ENCODE assay signal across 23 cellular contexts in genomic region chr20:10902174-10902573, GRCh38.
DNase-seq lines count a peak whose midpoint lies in the region; ATAC-seq and TF ChIP-seq lines count a peak whose summit lies in the region.
"Had no signal": no experiment of that assay in that cellular context is flagged by ENCODE, and none has a peak within 500 bp of the region (broad histone marks: within the 10 kb centered on the region; RNA-seq: fewer than 3 reads in every experiment).

No MANE protein-coding gene starts in this region.

- peaks cover 4% of the 10 kb centered on the region for H3K27me3 ChIP-seq in adipocyte (replicated peaks; ENCODE audit: control insufficient read depth, insufficient read depth, low read length)
- H3K27me3 ChIP-seq in thoracic aorta (replicated peaks; ENCODE audit: insufficient read depth): no peaks in the 10 kb centered on the region
- H3K27me3 ChIP-seq: BLaER1 had no signal

- H3K9ac ChIP-seq in adipocyte (ENCODE audit: low read length): peak overlapping the region; percentile 32
- H3K9ac ChIP-seq: BLaER1 had no signal

- no peaks in the 10 kb centered on the region for H3K36me3 Mint-ChIP-seq in nephron progenitor cell (ENCODE audit: low read depth)

- TF ChIP-seq CTCF in fibroblast of villous mesenchyme (IDR thresholded peaks at IDR 0.05; ENCODE audit: insufficient read depth, low read depth, low read length): no peak
- no peak for TF ChIP-seq CTCF in nephron progenitor cell (IDR thresholded peaks at IDR 0.05)
- TF ChIP-seq CTCF in thoracic aorta (IDR thresholded peaks at IDR 0.05): no peak

- H3K27ac ChIP-seq in thoracic aorta: peak overlapping the region; percentile 18
- H3K27ac ChIP-seq: BLaER1, RWPE1 had no signal

- ATAC-seq in thoracic aorta (ENCODE audit: insufficient number of reproducible peaks, low FRiP score, low read depth) (no peak), GM21786 (IDR thresholded peaks at IDR 0.05; ENCODE audit: unreplicated experiment) (no peak)
- ATAC-seq: GM12878, GM23338, HepG2 had no signal

- peaks cover 19% of the 10 kb centered on the region for H3K4me1 ChIP-seq in adipocyte (ENCODE audit: control insufficient read depth, insufficient read depth, low read length)
- H3K4me1 ChIP-seq in thoracic aorta (ENCODE audit: control insufficient read depth in 1 of 2, low read depth in 2 of 2): peaks cover 11 to 21% of the 10 kb centered on the region in 2 donors
- H3K4me1 ChIP-seq: BLaER1, HAP-1 had no signal

- H3K36me3 ChIP-seq in adipocyte (ENCODE audit: control insufficient read depth, insufficient read depth, low read length, severe bottlenecking) (no peaks in the 10 kb centered on the region), thoracic aorta (no peaks in the 10 kb centered on the region)
- H3K36me3 ChIP-seq: BLaER1, HAP-1 had no signal

- H3K4me3 ChIP-seq in adipocyte (ENCODE audit: low read length): no peak overlapping the region
- H3K4me3 ChIP-seq in fibroblast of villous mesenchyme (ENCODE audit: low read depth, low read length): no peak overlapping the region
- no peak overlapping the region for H3K4me3 ChIP-seq in thoracic aorta
- H3K4me3 ChIP-seq: BLaER1, GM12878, GM23338, HAP-1 had no signal

- no peaks in the 10 kb centered on the region for H3K9me3 ChIP-seq in adipocyte (ENCODE audit: control insufficient read depth, low read length)
- H3K9me3 ChIP-seq in thoracic aorta: no peaks in the 10 kb centered on the region
- H3K9me3 ChIP-seq: BLaER1, HAP-1 had no signal

- no peak overlapping the region for H3K4me3 Mint-ChIP-seq in nephron progenitor cell
- H3K4me3 Mint-ChIP-seq: CD4-positive, alpha-beta T cell; GM23338 had no signal

- H3K4me1 Mint-ChIP-seq in nephron progenitor cell: peaks cover 14% of the 10 kb centered on the region

- no peaks in the 10 kb centered on the region for H3K9me3 Mint-ChIP-seq in nephron progenitor cell
- H3K9me3 Mint-ChIP-seq: GM23338 had no signal

- H3K27me3 Mint-ChIP-seq in nephron progenitor cell (ENCODE audit: low read depth, poor library complexity): peaks cover 10% of the 10 kb centered on the region

- peak overlapping the region; percentile 24 for H3K27ac Mint-ChIP-seq in nephron progenitor cell
- H3K27ac Mint-ChIP-seq: CD4-positive, alpha-beta T cell; GM23338 had no signal

- DNase-seq in adipocyte (ENCODE audit: low read depth): no peak
- peak; percentile 43 for DNase-seq in fibroblast of villous mesenchyme (ENCODE audit: low read depth)
- DNase-seq in nephron progenitor cell: no peak
- DNase-seq in thoracic aorta (ENCODE audit: low spot score): no peak
- no peak for DNase-seq in T-helper 1 cell
- no peak for DNase-seq in stimulated activated CD4-positive, alpha-beta T cell treated with anti-CD3 and anti-CD28 coated beads, Interleukin-4, amount 100 ng/mL, for 1 hour
- DNase-seq: CD4-positive, alpha-beta T cell; DND-41; KBM-7; MM.1S; NCI-H1048; NCI-H1417 treated with DMSO at 0.1 percent for 48 hours; NCI-H187; NCI-H69; NK-92 treated with Interleukin-12 subunit alpha and Interleukin-12 subunit beta, amount 100 ng/mL, for 24 hours; SIG-M5 had no signal
